21 cellular contexts compared by ENCODE assay signal in genomic region chr4:182856862-182857261, GRCh38.
DNase-seq lines count a peak whose midpoint lies in the region; ATAC-seq, FAIRE-seq and TF ChIP-seq lines count a peak whose summit lies in the region.
"Had no signal": no experiment of that assay in that cellular context is flagged by ENCODE, and none has a peak within 500 bp of the region (broad histone marks: within the 10 kb centered on the region; RNA-seq: fewer than 3 reads in every experiment).

No MANE protein-coding gene starts in this region.

- TF ChIP-seq POLR2A in K562 (conservative IDR thresholded peaks at IDR 0.05) (no peak), spleen (IDR thresholded peaks at IDR 0.05) (no peak)

- no peaks in the 10 kb centered on the region for H4K20me1 ChIP-seq in K562 (replicated peaks; ENCODE audit: control insufficient read depth, insufficient read depth, low read length)
- H4K20me1 ChIP-seq: BLaER1 treated with 17β-estradiol and CSF1 and Interleukin-3, amounts not matched to agents 10 nM and 100 nM had no signal

- intact Hi-C loops in K562 (cut with micrococcal nuclease) (no loop called here), kidney (cut with DNase I) (no loop called here), spleen (cut with DNase I; ENCODE audit: low total_unique reads) (no loop called here)
- intact Hi-C loops in activated T-helper 2 cell treated with anti-CD3 and anti-CD28 coated beads, Interferon-gamma antibody, Interleukin-2, Interleukin-4, amounts not matched to agents 10 μg/mL and 5 μg/mL and 100 μg/mL, durations not matched to agents 14 hours and 24 hours and 36 hours (cut with micrococcal nuclease): no loop called here

- no TSS peak for BruUV-seq in K562 (replicated peaks; lab: Mats Ljungman, UMichigan)

- peak; percentile 40; the same call in 2 of the 3 replicates for ATAC-seq in K562
- ATAC-seq: A549; CD8-positive, alpha-beta T cell had no signal

- no peak for DNase-seq in K562 (ENCODE audit: extremely low read depth in 1 of 4, low spot score in 3 of 4)
- DNase-seq in kidney: peak; percentile 51
- DNase-seq in spleen: peak; percentile 53
- no peak for DNase-seq in anterior cingulate cortex (lab: John Stamatoyannopoulos, UW)
- DNase-seq in activated T-helper 2 cell treated with anti-CD3 and anti-CD28 coated beads, Interferon-gamma antibody, Interleukin-2, Interleukin-4, amounts not matched to agents 10 μg/mL and 5 μg/mL and 100 μg/mL, durations not matched to agents 14 hours and 24 hours and 36 hours (ENCODE audit: low spot score): no peak
- no peak for DNase-seq in stimulated activated CD4-positive, alpha-beta T cell treated with anti-CD3 and anti-CD28 coated beads, Interleukin-4, amount 100 ng/mL, for 4 hours
- DNase-seq: AML-193; Caco-2; Calu3; CD4-positive, alpha-beta T cell; CD8-positive, alpha-beta T cell; DMS79 treated with DMSO at 0.1 percent for 48 hours; GF-D8 had no signal

- FAIRE-seq in K562 (lab: Jason Lieb, UNC) (no peak), kidney (lab: Jason Lieb, UNC) (no peak)
- FAIRE-seq: A549, D721Med, G401.6, GM12891, GM19239 had no signal

- no peaks in the 10 kb centered on the region for H3K27me3 Mint-ChIP-seq in activated T-helper 2 cell treated with anti-CD3 and anti-CD28 coated beads, Interferon-gamma antibody, Interleukin-2, Interleukin-4, amounts not matched to agents 10 μg/mL and 5 μg/mL and 100 μg/mL, durations not matched to agents 14 hours and 24 hours and 36 hours (ENCODE audit: low read depth)
- H3K27me3 Mint-ChIP-seq: CD4-positive, alpha-beta T cell had no signal

- H3K27me3 ChIP-seq in K562 (ENCODE audit: control insufficient read depth in 2 of 2, insufficient read depth in 2 of 2, low read length in 2 of 2) (peaks cover 33 to 73% of the 10 kb centered on the region in 2 experiments), spleen (replicated peaks in 1 of 7) (no peaks in the 10 kb centered on the region)

- no peak for TF ChIP-seq EP300 in K562 (IDR thresholded peaks at IDR 0.05; ENCODE audit: low read length)

- POLR2A ChIA-PET in K562 (lab: Yijun Ruan, JAX): interaction anchor here (1.2 kb wide), 1 partner anchor 12 kb away, joined by 3 read pairs; no protein-coding TSS in a partner anchor

- no peak overlapping the region for H3K9ac ChIP-seq in K562 (ENCODE audit: insufficient read depth in 1 of 2, low read depth in 2 of 2, low read length in 2 of 2)
- H3K9ac ChIP-seq in kidney (ENCODE audit: low read length in 2 of 2): no peak overlapping the region
- H3K9ac ChIP-seq: BLaER1 treated with 17β-estradiol and CSF1 and Interleukin-3, amounts not matched to agents 10 nM and 100 nM had no signal

- H3K36me3 ChIP-seq in K562 (ENCODE audit: control insufficient read depth, insufficient read depth, low read length) (no peaks in the 10 kb centered on the region), kidney (ENCODE audit: control insufficient read depth in 1 of 2, insufficient read depth in 2 of 2, low read length in 2 of 2) (no peaks in the 10 kb centered on the region), spleen (no peaks in the 10 kb centered on the region)
- H3K36me3 ChIP-seq: BLaER1 treated with 17β-estradiol and CSF1 and Interleukin-3, amounts not matched to agents 10 nM and 100 nM had no signal

- H3K4me3 Mint-ChIP-seq in activated T-helper 2 cell treated with anti-CD3 and anti-CD28 coated beads, Interferon-gamma antibody, Interleukin-2, Interleukin-4, amounts not matched to agents 10 μg/mL and 5 μg/mL and 100 μg/mL, durations not matched to agents 14 hours and 24 hours and 36 hours (ENCODE audit: low read depth): no peak overlapping the region
- H3K4me3 Mint-ChIP-seq: B cell; CD4-positive, alpha-beta T cell; CD8-positive, alpha-beta T cell had no signal

- peaks cover 0 to 3% of the 10 kb centered on the region in 2 experiments; a peak in 1 of 5 replicates for H3K4me1 ChIP-seq in K562 (replicated peaks in 1 of 2; ENCODE audit: control insufficient read depth in 2 of 2, insufficient read depth in 2 of 2, low read length in 2 of 2)
- H3K4me1 ChIP-seq in kidney (ENCODE audit: control insufficient read depth in 1 of 2, insufficient read depth in 1 of 2, low read depth in 1 of 2, low read length in 2 of 2): no peaks in the 10 kb centered on the region
- H3K4me1 ChIP-seq in spleen: no peaks in the 10 kb centered on the region
- H3K4me1 ChIP-seq: A549 had no signal

- TF ChIP-seq CTCF in K562 (IDR thresholded peaks at IDR 0.05 in 2 of 3, conservative IDR thresholded peaks at IDR 0.05 in 1 of 3; ENCODE audit: insufficient read depth in 2 of 3, low read depth in 1 of 3, low read length in 3 of 3): no peak
- no peak for TF ChIP-seq CTCF in kidney (IDR thresholded peaks at IDR 0.05; ENCODE audit: borderline replicate concordance, extremely low read depth, insufficient read depth)
- TF ChIP-seq CTCF in spleen (IDR thresholded peaks at IDR 0.05 in 8 of 11, conservative IDR thresholded peaks at IDR 0.05 in 3 of 11): no peak

- in situ Hi-C loops in K562 (cut with MboI): no loop called here

- no peak overlapping the region for H3K4me3 ChIP-seq in K562
- no peak overlapping the region for H3K4me3 ChIP-seq in kidney (ENCODE audit: low read length in 2 of 2)
- no peak overlapping the region for H3K4me3 ChIP-seq in spleen
- H3K4me3 ChIP-seq: A549; BLaER1 treated with 17β-estradiol and CSF1 and Interleukin-3, amounts not matched to agents 10 nM and 100 nM had no signal

- no peak overlapping the region for H2AFZ ChIP-seq in K562 (ENCODE audit: low read depth, low read length)

- no peaks in the 10 kb centered on the region for H3K9me1 ChIP-seq in K562 (ENCODE audit: control insufficient read depth, insufficient read depth, low read length)

- no peak for TF ChIP-seq RAD21 in K562 (CRISPR knock-in tag; conservative IDR thresholded peaks at IDR 0.05 in 1 of 2, IDR thresholded peaks at IDR 0.05 in 1 of 2)

- CTCF ChIA-PET in K562 (lab: Yijun Ruan, JAX; ENCODE audit: low intra/inter-chr PET ratio): no interaction called here

- H3K36me3 Mint-ChIP-seq in activated T-helper 2 cell treated with anti-CD3 and anti-CD28 coated beads, Interferon-gamma antibody, Interleukin-2, Interleukin-4, amounts not matched to agents 10 μg/mL and 5 μg/mL and 100 μg/mL, durations not matched to agents 14 hours and 24 hours and 36 hours (ENCODE audit: low read depth): no peaks in the 10 kb centered on the region

- no peaks in the 10 kb centered on the region for H3K79me2 ChIP-seq in K562 (ENCODE audit: control insufficient read depth, insufficient read depth, low read length)

- H3K9me3 Mint-ChIP-seq in activated T-helper 2 cell treated with anti-CD3 and anti-CD28 coated beads, Interferon-gamma antibody, Interleukin-2, Interleukin-4, amounts not matched to agents 10 μg/mL and 5 μg/mL and 100 μg/mL, durations not matched to agents 14 hours and 24 hours and 36 hours: no peaks in the 10 kb centered on the region

- peaks cover 2% of the 10 kb centered on the region; the same call in 1 of the 2 replicates for H3K9me3 ChIP-seq in K562 (replicated peaks; ENCODE audit: control insufficient read depth, insufficient read depth, low read depth, low read length)
- peaks cover 3 to 4% of the 10 kb centered on the region in 2 donors for H3K9me3 ChIP-seq in kidney (ENCODE audit: control insufficient read depth in 1 of 2, low read length in 2 of 2)
- H3K9me3 ChIP-seq in spleen: peaks cover 0 to 30% (median 22%) of the 10 kb centered on the region in 8 donors
- H3K9me3 ChIP-seq: A549 had no signal

- no peak overlapping the region for H3K27ac ChIP-seq in K562 (ENCODE audit: extremely low read depth, low read depth, low read length)
- H3K27ac ChIP-seq in kidney (ENCODE audit: low read depth in 2 of 2, low read length in 2 of 2): no peak overlapping the region
- no peak overlapping the region for H3K27ac ChIP-seq in spleen
- H3K27ac ChIP-seq: A549; BLaER1 treated with 17β-estradiol and CSF1 and Interleukin-3, amounts not matched to agents 10 nM and 100 nM; C4-2B had no signal

- 9% methylated on average over 15 of the region's 15 CpGs for WGBS in K562 (ENCODE audit: insufficient coverage, low coverage, missing lambda C conversion rate)
- WGBS in spleen, 5 donors: 93 to 97% (median 97%) methylated on average over 15 of the region's 15 CpGs

- H3K4me2 ChIP-seq in K562 (ENCODE audit: insufficient read depth, low read length): no peak overlapping the region
- H3K4me2 ChIP-seq: A549 had no signal

- no peaks in the 10 kb centered on the region for H3K4me1 Mint-ChIP-seq in activated T-helper 2 cell treated with anti-CD3 and anti-CD28 coated beads, Interferon-gamma antibody, Interleukin-2, Interleukin-4, amounts not matched to agents 10 μg/mL and 5 μg/mL and 100 μg/mL, durations not matched to agents 14 hours and 24 hours and 36 hours (ENCODE audit: low read depth)
- H3K4me1 Mint-ChIP-seq: B cell had no signal

- no peak overlapping the region for H3K27ac Mint-ChIP-seq in activated T-helper 2 cell treated with anti-CD3 and anti-CD28 coated beads, Interferon-gamma antibody, Interleukin-2, Interleukin-4, amounts not matched to agents 10 μg/mL and 5 μg/mL and 100 μg/mL, durations not matched to agents 14 hours and 24 hours and 36 hours
- H3K27ac Mint-ChIP-seq: B cell; CD4-positive, alpha-beta T cell; CD8-positive, alpha-beta T cell had no signal

TF ChIP-seq in K562, 482 proteins besides CTCF, POLR2A, EP300 and RAD21 (continues in another document):
- TF ChIP-seq HDAC1 (IDR thresholded peaks at IDR 0.05) (no peak), HMG20A (CRISPR knock-in tag; conservative IDR thresholded peaks at IDR 0.05) (no peak), LEF1 (IDR thresholded peaks at IDR 0.05) (no peak), FUS (optimal IDR thresholded peaks at IDR 0.05; ENCODE audit: low read depth, low read length) (no peak), SMARCA5 (IDR thresholded peaks at IDR 0.05) (no peak), POLR2AphosphoS2 (IDR thresholded peaks at IDR 0.05; ENCODE audit: low read length) (no peak), TAF15 (IDR thresholded peaks at IDR 0.05; ENCODE audit: low read depth, low read length) (no peak), ZBTB17 (CRISPR knock-in tag; IDR thresholded peaks at IDR 0.05) (no peak), DMBX1 (CRISPR knock-in tag; IDR thresholded peaks at IDR 0.05; ENCODE audit: borderline replicate concordance) (no peak), HDAC2 (IDR thresholded peaks at IDR 0.05) (no peak), ZNF143 (CRISPR knock-in tag; IDR thresholded peaks at IDR 0.05) (no peak), MIER1 (IDR thresholded peaks at IDR 0.05; ENCODE audit: low read depth) (no peak), ZBTB9 (CRISPR knock-in tag; IDR thresholded peaks at IDR 0.05) (no peak), ZNF239 (CRISPR knock-in tag; IDR thresholded peaks at IDR 0.05) (no peak)

Comparison
In these comparisons a context has a peak if more than half of its experiments do, and no peak if none do; other contexts are left out.
1. DNase-seq: peak in kidney (single experiment) and spleen (single experiment); none in K562 (0 of 4), anterior cingulate cortex (0 of 58), activated T-helper 2 cell treated with anti-CD3 and anti-CD28 coated beads, Interferon-gamma antibody, Interleukin-2, Interleukin-4, amounts not matched to agents 10 μg/mL and 5 μg/mL and 100 μg/mL, durations not matched to agents 14 hours and 24 hours and 36 hours (single experiment) and stimulated activated CD4-positive, alpha-beta T cell treated with anti-CD3 and anti-CD28 coated beads, Interleukin-4, amount 100 ng/mL, for 4 hours (0 of 2).